ENCODE assay signal across 10 cellular contexts in the genomic region with DNA sequence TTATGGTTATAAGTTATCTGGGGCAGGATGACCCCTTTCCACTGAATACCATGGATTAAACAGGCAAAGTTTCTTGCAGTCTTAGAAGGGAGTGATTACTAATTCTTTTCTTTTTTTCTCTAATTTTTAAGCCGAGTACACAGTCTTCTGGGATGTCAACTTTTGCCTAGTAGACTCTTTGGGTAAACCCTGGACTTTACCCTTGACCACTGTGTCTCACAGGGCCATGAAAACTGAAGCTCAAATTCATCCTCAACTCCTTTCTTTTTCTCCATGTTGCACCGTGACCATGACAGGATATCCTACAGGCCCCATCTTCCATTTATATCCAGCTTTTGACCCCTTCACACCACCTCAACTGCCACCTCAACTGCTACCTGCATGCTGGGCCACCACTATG.
"Had no signal": no experiment of that assay in that cellular context is flagged by ENCODE, and none has a peak within 500 bp of the region (broad histone marks: within the 10 kb centered on the region; RNA-seq: fewer than 3 reads in every experiment).

No MANE protein-coding gene starts in this region.

- H3K36me3 Mint-ChIP-seq: IgD-negative memory B cell had no signal

- H2AFZ ChIP-seq: GM23248 had no signal

- H3K36me3 ChIP-seq: HAP-1 had no signal

- H3K27ac ChIP-seq: GM23248, HL-60, KMS-11 had no signal

- H3K4me3 ChIP-seq: GM23248, HAP-1 had no signal

- H3K27ac Mint-ChIP-seq: HFFc6 had no signal

- DNase-seq: GM23248, GOT3, H7, HFFc6, KBM-7 had no signal

- H3K9ac ChIP-seq: GM23248, KMS-11 had no signal

- H3K9me3 ChIP-seq: HAP-1 had no signal

- H3K4me3 Mint-ChIP-seq: HFFc6 had no signal

- ATAC-seq: HCT116 had no signal

- H3K9me3 Mint-ChIP-seq: HFFc6 had no signal

- H3K4me2 ChIP-seq: KMS-11 had no signal
